1 cellular context compared by ENCODE assay signal in the genomic region with DNA sequence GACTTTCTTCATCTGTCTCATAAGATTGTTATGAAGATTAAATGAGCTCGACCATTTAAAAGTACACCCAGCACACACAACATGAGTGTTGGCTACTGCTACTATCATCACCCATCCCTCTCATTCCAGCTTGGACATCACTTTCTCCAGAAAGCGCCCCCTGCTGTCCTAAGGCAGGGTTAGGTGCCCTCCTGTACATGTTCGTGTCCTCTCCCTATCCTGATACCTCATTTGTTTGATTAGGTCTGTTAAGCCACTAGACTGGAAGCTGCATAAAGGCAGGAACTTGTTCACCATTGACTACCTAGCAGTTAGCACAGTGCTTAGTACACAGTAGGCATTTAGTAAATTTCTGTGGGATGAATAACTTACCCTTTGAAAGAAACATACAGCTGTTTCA.
TF ChIP-seq lines count a peak whose summit lies in the region.

No MANE protein-coding gene starts in this region.

TF ChIP-seq in GM12878, 131 proteins besides CTCF, POLR2A, EP300 and RAD21 (continued from another document):
- TF ChIP-seq, protein P1, sequence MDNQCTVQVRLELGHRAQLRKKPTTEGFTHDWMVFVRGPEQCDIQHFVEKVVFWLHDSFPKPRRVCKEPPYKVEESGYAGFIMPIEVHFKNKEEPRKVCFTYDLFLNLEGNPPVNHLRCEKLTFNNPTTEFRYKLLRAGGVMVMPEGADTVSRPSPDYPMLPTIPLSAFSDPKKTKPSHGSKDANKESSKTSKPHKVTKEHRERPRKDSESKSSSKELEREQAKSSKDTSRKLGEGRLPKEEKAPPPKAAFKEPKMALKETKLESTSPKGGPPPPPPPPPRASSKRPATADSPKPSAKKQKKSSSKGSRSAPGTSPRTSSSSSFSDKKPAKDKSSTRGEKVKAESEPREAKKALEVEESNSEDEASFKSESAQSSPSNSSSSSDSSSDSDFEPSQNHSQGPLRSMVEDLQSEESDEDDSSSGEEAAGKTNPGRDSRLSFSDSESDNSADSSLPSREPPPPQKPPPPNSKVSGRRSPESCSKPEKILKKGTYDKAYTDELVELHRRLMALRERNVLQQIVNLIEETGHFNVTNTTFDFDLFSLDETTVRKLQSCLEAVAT (IDR thresholded peaks at IDR 0.05) = no peak
- TF ChIP-seq CBFB (IDR thresholded peaks at IDR 0.05; ENCODE audit: low read depth) (no peak), CBX5 (IDR thresholded peaks at IDR 0.05; ENCODE audit: low read depth) (no peak), ZBED1 (IDR thresholded peaks at IDR 0.05; ENCODE audit: borderline replicate concordance) (no peak), KAT2A (conservative IDR thresholded peaks at IDR 0.05; ENCODE audit: control insufficient read depth, low read depth, low read length) (no peak)
- TF ChIP-seq, protein P2, sequence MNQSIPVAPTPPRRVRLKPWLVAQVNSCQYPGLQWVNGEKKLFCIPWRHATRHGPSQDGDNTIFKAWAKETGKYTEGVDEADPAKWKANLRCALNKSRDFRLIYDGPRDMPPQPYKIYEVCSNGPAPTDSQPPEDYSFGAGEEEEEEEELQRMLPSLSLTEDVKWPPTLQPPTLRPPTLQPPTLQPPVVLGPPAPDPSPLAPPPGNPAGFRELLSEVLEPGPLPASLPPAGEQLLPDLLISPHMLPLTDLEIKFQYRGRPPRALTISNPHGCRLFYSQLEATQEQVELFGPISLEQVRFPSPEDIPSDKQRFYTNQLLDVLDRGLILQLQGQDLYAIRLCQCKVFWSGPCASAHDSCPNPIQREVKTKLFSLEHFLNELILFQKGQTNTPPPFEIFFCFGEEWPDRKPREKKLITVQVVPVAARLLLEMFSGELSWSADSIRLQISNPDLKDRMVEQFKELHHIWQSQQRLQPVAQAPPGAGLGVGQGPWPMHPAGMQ (IDR thresholded peaks at IDR 0.05; ENCODE audit: borderline replicate concordance) = no peak
